Comparison of ENCODE assay signal across 36 cellular contexts in genomic region chr11:30610628-30611027, GRCh38. TPM values are rescaled to one million over a fixed set of nuclear protein-coding genes. Genes with fewer than 3 reads are reported as not detected.
"Had no signal": no experiment of that assay in that cellular context is flagged by ENCODE, and none has a peak within 500 bp of the region (broad histone marks: within the 10 kb centered on the region; RNA-seq: fewer than 3 reads in every experiment).

No MANE protein-coding gene starts in this region.

- H3K9me3 ChIP-seq: MG63 had no signal

- H3K36me3 ChIP-seq: MG63 had no signal

- DNase-seq: Karpas-422, MG63, MM.1S, MV-4-11, NCI-H1048, NCI-H1092, NCI-H1092 treated with DMSO at 0.1 percent for 48 hours, NCI-H1105, NCI-H1105 treated with DMSO at 0.1 percent for 48 hours, NCI-H1417, NCI-H1417 treated with DMSO at 0.1 percent for 48 hours, NCI-H1436, NCI-H1436 treated with DMSO at 0.1 percent for 48 hours, NCI-H146, NCI-H1694, NCI-H1694 treated with DMSO at 0.1 percent for 48 hours, NCI-H187, NCI-H187 treated with DMSO at 0.1 percent for 48 hours, NCI-H1930, NCI-H2029, NCI-H2029 treated with DMSO at 0.1 percent for 48 hours, NCI-H2081, NCI-H2081 treated with DMSO at 0.1 percent for 48 hours, NCI-H2107, NCI-H2171, NCI-H2171 treated with DMSO at 0.1 percent for 48 hours, NCI-H2227 treated with DMSO at 0.1 percent for 48 hours, NCI-H226, NCI-H345, NCI-H446, NCI-H446 treated with DMSO at 0.1 percent for 48 hours, NCI-H510A, NCI-H510A treated with DMSO at 0.1 percent for 48 hours, NCI-H524 had no signal

- H3K4me3 ChIP-seq: MG63 had no signal

- H3K27me3 ChIP-seq: MG63 had no signal

RNA-seq across cellular contexts. Expression of gene MPPED2, which starts 24.5 kb away (rescaled TPM):
- total RNA-seq: MCF 10A, NCI-H460 had no signal
